In genomic region chr12:27243006-27243405, GRCh38 we compare ENCODE assay signal across 14 cellular contexts. TPM values are rescaled to one million over a fixed set of nuclear protein-coding genes. Genes with fewer than 3 reads are reported as not detected.
DNase-seq lines count a peak whose midpoint lies in the region; ATAC-seq, FAIRE-seq and TF ChIP-seq lines count a peak whose summit lies in the region.
"Had no signal": no experiment of that assay in that cellular context is flagged by ENCODE, and none has a peak within 500 bp of the region (broad histone marks: within the 10 kb centered on the region; RNA-seq: fewer than 3 reads in every experiment).

No MANE protein-coding gene starts in this region.

- POLR2A ChIA-PET in CD4-positive, alpha-beta memory T cell (lab: Charles Lee; ENCODE audit: partially characterized antibody) = interaction anchor here (1.1 to 1.9 kb wide), 4 partner anchors 217 to 411 kb away, joined by 3 to 7 read pairs (median 5); partner anchors contain the start of genes ITPR2 and MED21

- no peak for TF ChIP-seq POLR2A in GM12891 (IDR thresholded peaks at IDR 0.05; ENCODE audit: low read depth, low read length)

- peak overlapping the region; percentile 93 to 99 (median 99) for H3K27ac Mint-ChIP-seq in CD4-positive, alpha-beta memory T cell
- peak overlapping the region; percentile 85 to 98 for H3K27ac Mint-ChIP-seq in activated naive CD4-positive, alpha-beta T cell treated with anti-CD3 and anti-CD28 coated beads, Interleukin-2, amount 50 U/mL, for 72 hours
- H3K27ac Mint-ChIP-seq in neural crest cell (ENCODE audit: unreplicated experiment) = no peak overlapping the region

- H3K36me3 Mint-ChIP-seq in CD4-positive, alpha-beta memory T cell = peaks cover under 1 to 12% of the 10 kb centered on the region in 2 donors
- H3K36me3 Mint-ChIP-seq in activated naive CD4-positive, alpha-beta T cell treated with anti-CD3 and anti-CD28 coated beads, Interleukin-2, amount 50 U/mL, for 72 hours = peaks cover 14 to 16% of the 10 kb centered on the region in 2 donors
- no peaks in the 10 kb centered on the region for H3K36me3 Mint-ChIP-seq in neural crest cell (ENCODE audit: low read depth)

- H3K4me3 ChIP-seq in CD4-positive, alpha-beta memory T cell (ENCODE audit: low read length in 2 of 2) = no peak overlapping the region

- peak overlapping the region in 6 of 8 donors; percentile 36 to 99 (median 98) for H3K4me3 Mint-ChIP-seq in CD4-positive, alpha-beta memory T cell
- peak overlapping the region; percentile 98 for H3K4me3 Mint-ChIP-seq in neural crest cell

- no peaks in the 10 kb centered on the region for H3K36me3 ChIP-seq in CD4-positive, alpha-beta memory T cell (ENCODE audit: insufficient read depth, low read length)

- FAIRE-seq in GM12891 (lab: Jason Lieb, UNC) = peak; percentile 66
- FAIRE-seq: RCC 7860, TTC549 had no signal

- H3K9me3 Mint-ChIP-seq in CD4-positive, alpha-beta memory T cell = peaks cover 0 to 3% (median 0%) of the 10 kb centered on the region in 8 donors
- peaks cover 0 to 7% of the 10 kb centered on the region in 2 donors for H3K9me3 Mint-ChIP-seq in activated naive CD4-positive, alpha-beta T cell treated with anti-CD3 and anti-CD28 coated beads, Interleukin-2, amount 50 U/mL, for 72 hours
- peaks cover 4% of the 10 kb centered on the region for H3K9me3 Mint-ChIP-seq in neural crest cell

- H3K27me3 Mint-ChIP-seq in CD4-positive, alpha-beta memory T cell = no peaks in the 10 kb centered on the region
- H3K27me3 Mint-ChIP-seq in neural crest cell (ENCODE audit: low read depth) = peaks cover 5% of the 10 kb centered on the region

- peaks cover 37% of the 10 kb centered on the region for H3K4me1 ChIP-seq in CD4-positive, alpha-beta memory T cell (ENCODE audit: insufficient read depth, low read length)

- ATAC-seq in activated naive CD4-positive, alpha-beta T cell treated with anti-CD3 and anti-CD28 coated beads, Interleukin-2, amount 50 U/mL, for 72 hours = peak in 1 of 2 donors; percentile 66
- no peak for ATAC-seq in HG03159 (IDR thresholded peaks at IDR 0.05; ENCODE audit: unreplicated experiment)

- intact Hi-C loops in CD4-positive, alpha-beta memory T cell (cut with micrococcal nuclease) = loop anchor here (5.0 to 10.0 kb wide), 2 partner anchors 62 to 279 kb away; partner anchors contain the start of gene PPFIBP1

- H3K9me3 ChIP-seq in CD4-positive, alpha-beta memory T cell (ENCODE audit: control insufficient read depth in 1 of 2, low read length in 2 of 2) = no peaks in the 10 kb centered on the region

- H3K27ac ChIP-seq in CD4-positive, alpha-beta memory T cell (ENCODE audit: low read depth, low read length) = no peak overlapping the region

- CTCF ChIA-PET in CD4-positive, alpha-beta memory T cell (lab: Charles Lee; ENCODE audit: partially characterized antibody) = interaction anchor here (1.5 kb wide), 1 partner anchor 227 kb away, joined by 5 read pairs; no protein-coding TSS in a partner anchor

- no peak for DNase-seq in CD4-positive, alpha-beta memory T cell
- DNase-seq in GM12891 (ENCODE audit: insufficient read length, low spot score) = no peak
- no peak for DNase-seq in activated naive CD4-positive, alpha-beta T cell treated with anti-CD3 and anti-CD28 coated beads, Interleukin-2, amount 50 U/mL, for 72 hours (ENCODE audit: low spot score in 2 of 2)
- DNase-seq in neural crest cell (ENCODE audit: low read depth, low spot score) = no peak
- DNase-seq in stimulated activated naive CD4-positive, alpha-beta T cell (lab: John Stamatoyannopoulos, UW) = no peak
- no peak for DNase-seq in midbrain (lab: John Stamatoyannopoulos, UW)
- no peak for DNase-seq in NOMO-1 treated with DMSO at 0.1 percent for 48 hours (lab: John Stamatoyannopoulos, UW; ENCODE audit: unreplicated experiment)
- DNase-seq: caudate nucleus, mesendoderm, NCI-H226, substantia nigra had no signal

- H3K4me1 Mint-ChIP-seq in CD4-positive, alpha-beta memory T cell = peaks cover 40 to 63% (median 49%) of the 10 kb centered on the region in 4 donors
- peaks cover 28% of the 10 kb centered on the region for H3K4me1 Mint-ChIP-seq in neural crest cell

- H3K27me3 ChIP-seq in CD4-positive, alpha-beta memory T cell (ENCODE audit: insufficient read depth, low read length) = no peaks in the 10 kb centered on the region

- TF ChIP-seq CTCF in neural crest cell (conservative IDR thresholded peaks at IDR 0.05) = no peak

TF ChIP-seq in GM12891, 5 proteins besides CTCF, POLR2A, EP300 and RAD21:
- TF ChIP-seq PAX5 (IDR thresholded peaks at IDR 0.05; ENCODE audit: insufficient read depth, low read length, severe bottlenecking) (no peak), TAF1 (IDR thresholded peaks at IDR 0.05; ENCODE audit: low read depth, low read length) (no peak), POU2F2 (IDR thresholded peaks at IDR 0.05; ENCODE audit: low read depth, low read length) (no peak), SPI1 (IDR thresholded peaks at IDR 0.05; ENCODE audit: low read depth, low read length) (no peak), POLR2AphosphoS5 (IDR thresholded peaks at IDR 0.05; ENCODE audit: low read depth, low read length) (no peak; the same call in 1 of the 2 replicates)

RNA-seq across cellular contexts. Expression of gene STK38L, which starts 1.1 kb away (rescaled TPM):
- total RNA-seq in CD4-positive, alpha-beta memory T cell = 10 to 100 TPM; 17.2 to 21.8 TPM
- polyA plus RNA-seq in CD4-positive, alpha-beta memory T cell = 10 to 100 TPM in 1 of 2 donors, 1 to 10 TPM in 1; 8.4 to 13.3 TPM
- polyA plus RNA-seq in GM12891 (2012; ENCODE audit: low read depth, missing spikeins) = 39.9 TPM
- total RNA-seq in activated naive CD4-positive, alpha-beta T cell treated with anti-CD3 and anti-CD28 coated beads, Interleukin-2, amount 50 U/mL, for 72 hours = 10 to 100 TPM; 28.0 to 29.4 TPM
- 29.9 and 34.2 TPM in 2 replicates for total RNA-seq in neural crest cell
